ENCODE assay signal across 24 cellular contexts in the genomic region with DNA sequence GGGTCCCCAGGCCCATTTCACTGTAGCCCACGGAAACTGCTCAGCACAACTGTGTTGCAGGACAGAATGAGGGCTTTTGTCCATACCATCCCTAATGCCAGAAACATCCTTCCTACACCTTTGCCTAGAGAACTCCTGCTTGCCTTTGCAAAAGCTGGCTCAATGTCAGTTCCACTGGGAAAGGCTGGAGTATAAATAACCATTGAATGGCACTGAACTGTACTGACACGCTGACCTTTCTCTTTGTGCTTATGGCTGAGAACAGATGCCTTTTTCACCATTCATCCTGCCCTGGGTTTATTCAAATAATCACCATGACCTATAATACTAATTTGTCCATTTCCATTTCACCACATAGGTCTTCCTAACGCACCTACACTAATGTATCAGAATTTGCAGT.
DNase-seq lines count a peak whose midpoint lies in the region; ATAC-seq, FAIRE-seq and TF ChIP-seq lines count a peak whose summit lies in the region.
"Had no signal": no experiment of that assay in that cellular context is flagged by ENCODE, and none has a peak within 500 bp of the region (broad histone marks: within the 10 kb centered on the region; RNA-seq: fewer than 3 reads in every experiment).

No MANE protein-coding gene starts in this region.

- no peak overlapping the region for H4K8ac ChIP-seq in trophoblast cell (ENCODE audit: low read depth, low read length)

- no peak overlapping the region for H2AK5ac ChIP-seq in trophoblast cell (ENCODE audit: low read length)

- H3K27me3 ChIP-seq in liver (ENCODE audit: control insufficient read depth in 4 of 4, insufficient read depth in 4 of 4, low read length in 3 of 4) (no peaks in the 10 kb centered on the region), HepG2 (ENCODE audit: control insufficient read depth in 1 of 2, insufficient read depth in 2 of 2, low read length in 2 of 2) (peaks cover 2 to 22% of the 10 kb centered on the region in 2 experiments; a peak in 3 of 5 replicates), right lobe of liver (no peaks in the 10 kb centered on the region), trophoblast cell (ENCODE audit: insufficient read depth, low read length) (no peaks in the 10 kb centered on the region)
- H3K27me3 ChIP-seq: BLaER1 had no signal

- BruUV-seq in HepG2 (replicated peaks; lab: Mats Ljungman, UMichigan): no TSS peak

- H3K36me3 Mint-ChIP-seq in T-helper 17 cell (ENCODE audit: low read depth): peaks cover 7% of the 10 kb centered on the region

- H4K12ac ChIP-seq in trophoblast cell (ENCODE audit: low read depth, low read length): no peak overlapping the region

- H3K27ac ChIP-seq in liver (ENCODE audit: low read depth in 1 of 2, low read length in 2 of 2): no peak overlapping the region
- no peak overlapping the region for H3K27ac ChIP-seq in HepG2 (ENCODE audit: extremely low read length, insufficient read depth, low read length)
- H3K27ac ChIP-seq in right lobe of liver: no peak overlapping the region
- no peak overlapping the region for H3K27ac ChIP-seq in trophoblast cell (ENCODE audit: low read depth, low read length)
- H3K27ac ChIP-seq: 22Rv1, BLaER1, C4-2B, GM23248 had no signal

- no peaks in the 10 kb centered on the region; the same call in 1 of the 2 replicates for H4K20me1 ChIP-seq in HepG2 (ENCODE audit: insufficient read depth, low read length)

- POLR2A ChIA-PET in HepG2 (lab: Yijun Ruan, JAX): no interaction called here

- H3K4me1 ChIP-seq in liver (ENCODE audit: control insufficient read depth in 4 of 4, insufficient read depth in 4 of 4, low read length in 3 of 4) (peaks cover 0 to 34% (median 24%) of the 10 kb centered on the region in 4 donors), HepG2 (ENCODE audit: insufficient read depth, low read length) (no peaks in the 10 kb centered on the region), right lobe of liver (peaks cover 0 to 40% (median 20%) of the 10 kb centered on the region in 4 donors), trophoblast cell (ENCODE audit: control insufficient read depth in 1 of 2, insufficient read depth in 2 of 2, low read length in 2 of 2) (peaks cover 4 to 5% of the 10 kb centered on the region in 2 experiments)
- H3K4me1 ChIP-seq: BLaER1 had no signal

- intact Hi-C loops in Right ventricle myocardium inferior (cut with DNase I) (no loop called here), cardiac septum (cut with DNase I) (no loop called here), HepG2 (cut with micrococcal nuclease; ENCODE audit: unreplicated experiment) (no loop called here), right lobe of liver (cut with DNase I) (no loop called here)

- no peak overlapping the region for H3K14ac ChIP-seq in trophoblast cell (ENCODE audit: low read length)

- no peak overlapping the region for H3K18ac ChIP-seq in trophoblast cell (ENCODE audit: low read length)

- no peak overlapping the region for H3K4ac ChIP-seq in trophoblast cell (ENCODE audit: low read depth, low read length)

- TF ChIP-seq EP300 in HepG2 (IDR thresholded peaks at IDR 0.05; ENCODE audit: low read depth in 2 of 2, low read length in 2 of 2): no peak
- TF ChIP-seq EP300 in HepG2 (CRISPR knock-in tag; IDR thresholded peaks at IDR 0.05; ENCODE audit: borderline replicate concordance): no peak

- DNase-seq in Right ventricle myocardium inferior (ENCODE audit: missing footprints) (no peak), cardiac septum (ENCODE audit: low spot score) (no peak), HepG2 (ENCODE audit: low spot score) (no peak), right lobe of liver (no peak), T-helper 17 cell (no peak), trophoblast cell (no peak)
- DNase-seq: CD4-positive, alpha-beta T cell; CD8-positive, alpha-beta memory T cell; DMS 273 treated with DMSO at 0.1 percent for 48 hours; EL; GDM1; GM23248; H7; HCEC 1CT had no signal

- H3K36me3 ChIP-seq in liver (ENCODE audit: control insufficient read depth in 4 of 4, insufficient read depth in 3 of 4, low read depth in 1 of 4, low read length in 3 of 4) (no peaks in the 10 kb centered on the region), HepG2 (replicated peaks in 1 of 2; ENCODE audit: control insufficient read depth in 1 of 2, insufficient read depth in 2 of 2, low read length in 2 of 2) (no peaks in the 10 kb centered on the region), right lobe of liver (no peaks in the 10 kb centered on the region), trophoblast cell (ENCODE audit: control insufficient read depth in 1 of 2, insufficient read depth in 2 of 2, low read length in 2 of 2) (no peaks in the 10 kb centered on the region)

- TF ChIP-seq RAD21 in liver (IDR thresholded peaks at IDR 0.05) (peak in 1 of 2 donors; percentile 35), HepG2 (CRISPR knock-in tag; IDR thresholded peaks at IDR 0.05) (no peak)

- FAIRE-seq in HepG2 (lab: Jason Lieb, UNC): no peak
- FAIRE-seq: A204.1, D721Med, GM12878, H1 had no signal

- no peak for TF ChIP-seq POLR2A in HepG2 (IDR thresholded peaks at IDR 0.05; ENCODE audit: insufficient read depth in 1 of 2, low read depth in 2 of 2, low read length in 2 of 2)
- no peak for TF ChIP-seq POLR2A in right lobe of liver (IDR thresholded peaks at IDR 0.05)

- CTCF ChIA-PET in HepG2 (lab: Yijun Ruan, JAX; ENCODE audit: low intra/inter-chr PET ratio, low total read pairs): no interaction called here

- TF ChIP-seq CTCF in liver (IDR thresholded peaks at IDR 0.05; ENCODE audit: low read depth, low read length, missing input control): no peak
- TF ChIP-seq CTCF in HepG2 (CRISPR knock-in tag; IDR thresholded peaks at IDR 0.05): no peak
- no peak for TF ChIP-seq CTCF in right lobe of liver (IDR thresholded peaks at IDR 0.05)

- H3K4me2 ChIP-seq in HepG2 (ENCODE audit: low read depth, low read length) (no peak overlapping the region), trophoblast cell (ENCODE audit: low read length) (no peak overlapping the region)
- H3K4me2 ChIP-seq: BLaER1 had no signal

- H3K9me3 ChIP-seq in liver (ENCODE audit: control insufficient read depth in 4 of 4, low read length in 3 of 4) (no peaks in the 10 kb centered on the region), HepG2 (ENCODE audit: low read length) (no peaks in the 10 kb centered on the region), right lobe of liver (no peaks in the 10 kb centered on the region), T-helper 17 cell (ENCODE audit: control insufficient read depth, low read length, poor library complexity, severe bottlenecking) (no peaks in the 10 kb centered on the region), trophoblast cell (ENCODE audit: insufficient read depth, low read depth, low read length) (peaks cover 2% of the 10 kb centered on the region)
- H3K9me3 ChIP-seq: BLaER1 had no signal

- WGBS in liver: 78% methylated on average over 3 of the region's 3 CpGs
- 4% methylated on average over 3 of the region's 3 CpGs for WGBS in HepG2 (ENCODE audit: low lambda C conversion rate)
- WGBS in right lobe of liver (ENCODE audit: insufficient coverage, low coverage, low lambda C conversion rate, missing lambda C conversion rate): 64% methylated on average over 3 of the region's 3 CpGs
- WGBS in trophoblast cell (ENCODE audit: extremely low coverage, insufficient coverage, insufficient read length): no CpG with 5 or more reads among the region's 3 CpGs

- H2AFZ ChIP-seq in HepG2 (ENCODE audit: low read length) (no peak overlapping the region), trophoblast cell (ENCODE audit: insufficient read depth, low read length, poor library complexity) (no peak overlapping the region)
- H2AFZ ChIP-seq: GM23248 had no signal

- no peak overlapping the region for H3K9ac ChIP-seq in liver (ENCODE audit: low read depth in 1 of 2, low read length in 2 of 2)
- no peak overlapping the region for H3K9ac ChIP-seq in HepG2 (ENCODE audit: insufficient read depth, low read depth, low read length)
- H3K9ac ChIP-seq in trophoblast cell (ENCODE audit: low read length): no peak overlapping the region
- H3K9ac ChIP-seq: BLaER1, GM23248 had no signal

- H3K79me2 ChIP-seq in HepG2 (ENCODE audit: insufficient read depth, low read length) (no peaks in the 10 kb centered on the region), trophoblast cell (ENCODE audit: control insufficient read depth, insufficient read depth, low read length, poor library complexity) (no peaks in the 10 kb centered on the region)

- H3K27me3 Mint-ChIP-seq in T-helper 17 cell: no peaks in the 10 kb centered on the region
- H3K27me3 Mint-ChIP-seq: B cell; CD4-positive, alpha-beta T cell; CD8-positive, alpha-beta memory T cell had no signal

- H3K4me3 Mint-ChIP-seq in T-helper 17 cell: no peak overlapping the region
- H3K4me3 Mint-ChIP-seq: B cell; CD4-positive, alpha-beta T cell; CD8-positive, alpha-beta memory T cell had no signal

- in situ Hi-C loops in HepG2 (cut with HindIII; ENCODE audit: extremely low pct_ligation_motif_present, low pct_unique_long_range_greater_than_20kb): no loop called here

- no peak overlapping the region for H3K23ac ChIP-seq in trophoblast cell (ENCODE audit: low read length)

- no peak overlapping the region for H2BK5ac ChIP-seq in trophoblast cell (ENCODE audit: low read depth, low read length, poor library complexity)

- H4K91ac ChIP-seq in trophoblast cell (ENCODE audit: low read depth, low read length): no peak overlapping the region

- H2BK12ac ChIP-seq in trophoblast cell (ENCODE audit: low read length): no peak overlapping the region

- no peak overlapping the region for H3K27ac Mint-ChIP-seq in T-helper 17 cell
- H3K27ac Mint-ChIP-seq: B cell; CD4-positive, alpha-beta T cell; CD8-positive, alpha-beta memory T cell had no signal

- H3K79me1 ChIP-seq in trophoblast cell (ENCODE audit: low read length): no peaks in the 10 kb centered on the region

- H3K4me3 ChIP-seq in liver (ENCODE audit: low read depth in 1 of 3, low read length in 3 of 3): no peak overlapping the region
- H3K4me3 ChIP-seq in HepG2 (replicated peaks in 1 of 3; ENCODE audit: insufficient read depth in 1 of 3, low read depth in 2 of 3, low read length in 3 of 3): no peak overlapping the region
- no peak overlapping the region for H3K4me3 ChIP-seq in right lobe of liver
- no peak overlapping the region for H3K4me3 ChIP-seq in trophoblast cell (ENCODE audit: low read depth, low read length)
- H3K4me3 ChIP-seq: BLaER1, GM12878, GM23248 had no signal

- peaks cover 21% of the 10 kb centered on the region for H3K4me1 Mint-ChIP-seq in T-helper 17 cell

- no peak overlapping the region for H2BK120ac ChIP-seq in trophoblast cell (ENCODE audit: insufficient read depth, low read length, poor library complexity)

- peak; percentile 56 for ATAC-seq in Right ventricle myocardium inferior
- ATAC-seq in HepG2: no peak
- peak in 3 of 4 donors; percentile 41 to 53 (median 47) for ATAC-seq in right lobe of liver
- ATAC-seq in T-helper 17 cell: no peak
- ATAC-seq in GM21576 (IDR thresholded peaks at IDR 0.05; ENCODE audit: unreplicated experiment): no peak
- ATAC-seq: GM12878 had no signal

TF ChIP-seq in liver, 16 proteins besides CTCF, POLR2A, EP300 and RAD21 (continues in another document):
- TF ChIP-seq RXRA (IDR thresholded peaks at IDR 0.05): peak; percentile 65 to 75

TF ChIP-seq in HepG2, 621 proteins besides CTCF, POLR2A, EP300 and RAD21 (continues in another document):
- TF ChIP-seq MED1 (CRISPR knock-in tag; IDR thresholded peaks at IDR 0.05) (no peak), ZNF253 (CRISPR knock-in tag; IDR thresholded peaks at IDR 0.05; ENCODE audit: borderline replicate concordance) (no peak)

Comparison
In these comparisons a context has a peak if more than half of its experiments do, and no peak if none do; other contexts are left out.
1. ATAC-seq: peak in Right ventricle myocardium inferior (single experiment) and right lobe of liver (3 of 4); none in HepG2 (single experiment), T-helper 17 cell (single experiment) and GM21576 (single experiment).